In genomic region chr19:42116308-42117075, GRCh38 we compare ENCODE assay signal across 14 cellular contexts. TPM values are rescaled to one million over a fixed set of nuclear protein-coding genes. Genes with fewer than 3 reads are reported as not detected.
DNase-seq lines count a peak whose midpoint lies in the region; ATAC-seq, FAIRE-seq and TF ChIP-seq lines count a peak whose summit lies in the region.
"Had no signal": no experiment of that assay in that cellular context is flagged by ENCODE, and none has a peak within 500 bp of the region (broad histone marks: within the 10 kb centered on the region; RNA-seq: fewer than 3 reads in every experiment).

No MANE protein-coding gene starts in this region.

- TF ChIP-seq CTCF in A549 (IDR thresholded peaks at IDR 0.05), result no peak
- peak; percentile 45; the same call in 1 of the 2 replicates for TF ChIP-seq CTCF in GM12874 (IDR thresholded peaks at IDR 0.05; ENCODE audit: insufficient read depth, low read depth, low read length)
- peak; percentile 74 for TF ChIP-seq CTCF in OCI-LY7 (conservative IDR thresholded peaks at IDR 0.05; ENCODE audit: low read length)
- peak; percentile 11 for TF ChIP-seq CTCF in fibroblast of mammary gland (conservative IDR thresholded peaks at IDR 0.05; ENCODE audit: control insufficient read depth, insufficient read depth, low read depth, low read length)
- TF ChIP-seq CTCF in CD14-positive monocyte (IDR thresholded peaks at IDR 0.05), result no peak

- H3K4me1 Mint-ChIP-seq in CD14-positive monocyte, result peaks cover 36% of the 10 kb centered on the region

- CTCF ChIA-PET in A549 (lab: Yijun Ruan, JAX), result interaction anchor here (0.6 to 32.8 kb wide), 11 partner anchors 7 to 284 kb away, joined by 3 to 678 read pairs (median 51); partner anchors contain the start of genes GSK3A and POU2F2
- CTCF ChIA-PET in OCI-LY7 (lab: Charles Lee; ENCODE audit: unreplicated experiment), result interaction anchor here (1.8 kb wide), 1 partner anchor 16 kb away, joined by 8 read pairs; the partner anchor contains the start of gene POU2F2

- no peak overlapping the region for H3K27ac Mint-ChIP-seq in CD14-positive monocyte

- ATAC-seq in A549, result no peak
- no peak for ATAC-seq in GM21825 (IDR thresholded peaks at IDR 0.05; ENCODE audit: unreplicated experiment)

- H3K9me3 ChIP-seq in A549 (no peaks in the 10 kb centered on the region), OCI-LY7 (ENCODE audit: low read length) (no peaks in the 10 kb centered on the region)

- TF ChIP-seq EP300 in A549 (IDR thresholded peaks at IDR 0.05), result no peak

- no peak overlapping the region for H2AFZ ChIP-seq in OCI-LY7 (ENCODE audit: low read length)

- intact Hi-C loops in OCI-LY7 (cut with micrococcal nuclease; ENCODE audit: unreplicated experiment), result no loop called here
- intact Hi-C loops in CD14-positive monocyte (cut with micrococcal nuclease), result no loop called here

- H3K79me2 ChIP-seq in OCI-LY7 (ENCODE audit: insufficient read depth, low read depth, low read length), result peaks cover 9% of the 10 kb centered on the region; the same call in 1 of the 2 replicates

- no peaks in the 10 kb centered on the region for H3K9me3 Mint-ChIP-seq in CD14-positive monocyte

- 90% methylated on average over 20 of the region's 20 CpGs for WGBS in A549 (ENCODE audit: missing lambda C conversion rate)

- peaks cover 75 to 97% of the 10 kb centered on the region in 2 donors for H3K36me3 Mint-ChIP-seq in CD14-positive monocyte

- BruUV-seq in OCI-LY7 (replicated peaks; lab: Mats Ljungman, UMichigan), result no TSS peak

- H3K27me3 Mint-ChIP-seq in CD14-positive monocyte (ENCODE audit: low read depth in 3 of 3), result peaks cover 0 to 2% (median 0%) of the 10 kb centered on the region in 3 donors

- DNase-seq in A549 (ENCODE audit: low read depth in 1 of 2, low spot score in 1 of 2) (no peak), OCI-LY7 (ENCODE audit: low spot score) (no peak), fibroblast of mammary gland (ENCODE audit: low read depth) (no peak), A172 (ENCODE audit: low spot score) (no peak), GOT3 (lab: John Stamatoyannopoulos, UW) (no peak), CD14-positive monocyte (ENCODE audit: low spot score) (no peak)
- DNase-seq: ACHN, HCEC 1CT, NCI-H2081, NCI-H748 treated with DMSO at 0.1 percent for 48 hours had no signal

- no peaks in the 10 kb centered on the region for H4K20me1 ChIP-seq in OCI-LY7 (ENCODE audit: insufficient read depth, low read length)

- H3K4me2 ChIP-seq in A549, result no peak overlapping the region
- peak overlapping the region; percentile 89 for H3K4me2 ChIP-seq in OCI-LY7 (ENCODE audit: low read length)

- FAIRE-seq in A549 (lab: Jason Lieb, UNC), result peak; percentile 13

- TF ChIP-seq POLR2A in A549 (IDR thresholded peaks at IDR 0.05; ENCODE audit: low read length), result no peak

- peaks cover 82% of the 10 kb centered on the region for H3K36me3 ChIP-seq in OCI-LY7 (ENCODE audit: insufficient read depth, low read length)

- H3K27ac ChIP-seq in A549, result no peak overlapping the region
- H3K27ac ChIP-seq in OCI-LY7 (ENCODE audit: low read depth, low read length, poor library complexity, severe bottlenecking), result peak overlapping the region; percentile 97
- H3K27ac ChIP-seq: HL-60 had no signal

- no peaks in the 10 kb centered on the region for H3K9me2 ChIP-seq in OCI-LY7 (ENCODE audit: insufficient read depth, low read length)

- no peak overlapping the region for H3K4me3 ChIP-seq in A549
- no peak overlapping the region for H3K4me3 ChIP-seq in OCI-LY7 (ENCODE audit: low read depth, low read length, poor library complexity, severe bottlenecking)
- no peak overlapping the region for H3K4me3 ChIP-seq in fibroblast of mammary gland (ENCODE audit: control insufficient read depth, low read depth, low read length)
- H3K4me3 ChIP-seq: skin epidermis had no signal

- H3K4me3 Mint-ChIP-seq in CD14-positive monocyte, result no peak overlapping the region

- H3K4me1 ChIP-seq in A549 (peaks cover 32% of the 10 kb centered on the region), OCI-LY7 (ENCODE audit: insufficient read depth, low read length, poor library complexity, severe bottlenecking) (peaks cover 91% of the 10 kb centered on the region)

- no peak for TF ChIP-seq RAD21 in A549 (conservative IDR thresholded peaks at IDR 0.05 in 1 of 2, IDR thresholded peaks at IDR 0.05 in 1 of 2)

- POLR2A ChIA-PET in A549 (lab: Yijun Ruan, JAX), result no interaction called here
- POLR2A ChIA-PET in OCI-LY7 (lab: Charles Lee), result interaction anchor here (0.6 to 3.2 kb wide), 5 partner anchors 7 to 189 kb away, joined by 3 to 25 read pairs (median 3); no protein-coding TSS in a partner anchor

TF ChIP-seq in A549, 52 proteins besides CTCF, POLR2A, EP300 and RAD21:
- TF ChIP-seq NFE2L2 (conservative IDR thresholded peaks at IDR 0.05; ENCODE audit: low read length), result no peak
- TF ChIP-seq MYC (IDR thresholded peaks at IDR 0.05; ENCODE audit: borderline replicate concordance, low read length), result no peak
- no peak for TF ChIP-seq CBX8 (IDR thresholded peaks at IDR 0.05)
- 0 out of 2 replicates have a peak, but pooled peaks have one; percentile 24 for TF ChIP-seq KDM1A (IDR thresholded peaks at IDR 0.05; ENCODE audit: low read depth)
- TF ChIP-seq, protein P1, sequence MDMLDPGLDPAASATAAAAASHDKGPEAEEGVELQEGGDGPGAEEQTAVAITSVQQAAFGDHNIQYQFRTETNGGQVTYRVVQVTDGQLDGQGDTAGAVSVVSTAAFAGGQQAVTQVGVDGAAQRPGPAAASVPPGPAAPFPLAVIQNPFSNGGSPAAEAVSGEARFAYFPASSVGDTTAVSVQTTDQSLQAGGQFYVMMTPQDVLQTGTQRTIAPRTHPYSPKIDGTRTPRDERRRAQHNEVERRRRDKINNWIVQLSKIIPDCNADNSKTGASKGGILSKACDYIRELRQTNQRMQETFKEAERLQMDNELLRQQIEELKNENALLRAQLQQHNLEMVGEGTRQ (IDR thresholded peaks at IDR 0.05), result no peak
- TF ChIP-seq MAFK (IDR thresholded peaks at IDR 0.05; ENCODE audit: partially characterized antibody), result no peak
TF ChIP-seq in A549: peak in this region for 1.

RNA-seq across cellular contexts. Expression of gene POU2F2, which starts 15.8 kb away (rescaled TPM):
- polyA plus RNA-seq in A549 (2011; rRNA removed) (0.15 and 0.16 TPM in 2 replicates), A549 (2017; fragmentation: RNase III; extraction: RNeasy Plus Mini Kit Qiagen cat#74134 plus additional on column Dnase treatment) (0.24 to 0.49 TPM (median 0.28 TPM) in 3 replicates), CD14-positive monocyte (10 to 100 TPM; 20.0 to 28.2 TPM)
- 0.13 and 0.14 TPM in 2 replicates for polyA plus RNA-seq in A549 (2012; cell fraction: cytosol; rRNA removed)
- 0.56 and 0.83 TPM in 2 replicates for polyA plus RNA-seq in A549 (2012; cell fraction: nucleus; rRNA removed)
- 0.58 TPM in 1 of 2 replicates, not detected in the other for polyA minus RNA-seq in A549 (2011; rRNA and poly(A)+ RNA removed)
- 28.6 and 33.5 TPM in 2 replicates for total RNA-seq in OCI-LY7 (2014; rRNA removed; shearing (Covaris generic))
- total RNA-seq in OCI-LY7 (2022), result 59.5 and 66.5 TPM in 2 replicates
- total RNA-seq in A172 (2014; rRNA removed; shearing (Covaris generic)), result 0.05 TPM in 1 of 2 replicates, not detected in the other

RNA-seq across cellular contexts. Expression of gene ZNF574, which starts 40.5 kb away (rescaled TPM):
- polyA plus RNA-seq in A549 (2011; rRNA removed) (11.3 and 16.9 TPM in 2 replicates), A549 (2017; fragmentation: RNase III; extraction: RNeasy Plus Mini Kit Qiagen cat#74134 plus additional on column Dnase treatment) (20.9 to 21.8 TPM (median 21.1 TPM) in 3 replicates), CD14-positive monocyte (1 to 10 TPM; 3.3 to 4.9 TPM)
- polyA plus RNA-seq in A549 (2012; cell fraction: cytosol; rRNA removed), result 17.0 and 26.0 TPM in 2 replicates
- polyA plus RNA-seq in A549 (2012; cell fraction: nucleus; rRNA removed), result 31.8 and 49.4 TPM in 2 replicates
- 41.8 and 63.4 TPM in 2 replicates for polyA minus RNA-seq in A549 (2011; rRNA and poly(A)+ RNA removed)
- total RNA-seq in OCI-LY7 (2014; rRNA removed; shearing (Covaris generic)), result 18.5 and 29.3 TPM in 2 replicates
- 14.5 and 16.6 TPM in 2 replicates for total RNA-seq in OCI-LY7 (2022)
- 24.4 and 26.8 TPM in 2 replicates for total RNA-seq in A172 (2014; rRNA removed; shearing (Covaris generic))

RNA-seq across cellular contexts. Expression of gene GRIK5, which starts 46.5 kb away (rescaled TPM):
- polyA plus RNA-seq in A549 (2011; rRNA removed), result 0.22 and 0.42 TPM in 2 replicates
- 0.26 and 0.32 TPM in 2 replicates for polyA plus RNA-seq in A549 (2012; cell fraction: cytosol; rRNA removed)
- polyA plus RNA-seq in A549 (2012; cell fraction: nucleus; rRNA removed), result 1.6 and 2.0 TPM in 2 replicates
- polyA plus RNA-seq in A549 (2017; fragmentation: RNase III; extraction: RNeasy Plus Mini Kit Qiagen cat#74134 plus additional on column Dnase treatment), result 0.30 to 0.54 TPM (median 0.45 TPM) in 3 replicates
- 0.12 and 0.34 TPM in 2 replicates for polyA minus RNA-seq in A549 (2011; rRNA and poly(A)+ RNA removed)
- total RNA-seq in OCI-LY7 (2014; rRNA removed; shearing (Covaris generic)), result 0.73 and 0.77 TPM in 2 replicates
- 1.1 and 1.3 TPM in 2 replicates for total RNA-seq in OCI-LY7 (2022)
- 0.76 and 1.9 TPM in 2 replicates for total RNA-seq in A172 (2014; rRNA removed; shearing (Covaris generic))
- under 1 TPM in 1 of 2 donors, not detected in 1; 0.12 TPM for polyA plus RNA-seq in CD14-positive monocyte

Comparison
In these comparisons a context has a peak if more than half of its experiments do, and no peak if none do; other contexts are left out.
1. CTCF ChIP-seq: peak in GM12874 (single experiment), OCI-LY7 (single experiment) and fibroblast of mammary gland (single experiment); none in A549 (single experiment) and CD14-positive monocyte (single experiment).
2. RNA of gene POU2F2, which starts 15.8 kb away (total RNA-seq): 28.6 to 66.5 TPM in OCI-LY7; 0.05 TPM in A172; every median in the first group is over 10 times any median in the second.